In genomic region chr5:15263406-15263805, GRCh38 we compare ENCODE assay signal across 28 cellular contexts.
DNase-seq lines count a peak whose midpoint lies in the region; ATAC-seq, FAIRE-seq and TF ChIP-seq lines count a peak whose summit lies in the region.
"Had no signal": no experiment of that assay in that cellular context is flagged by ENCODE, and none has a peak within 500 bp of the region (broad histone marks: within the 10 kb centered on the region; RNA-seq: fewer than 3 reads in every experiment).

No MANE protein-coding gene starts in this region.

- H3K9me3 Mint-ChIP-seq in neural progenitor cell = no peaks in the 10 kb centered on the region

- DNase-seq in left ventricle myocardium inferior (no peak), left ventricle myocardium superior (no peak), HepG2 (ENCODE audit: low spot score) (no peak), right lobe of liver (no peak), IMR-90 (no peak), neural progenitor cell (ENCODE audit: low spot score) (no peak)
- DNase-seq in activated naive CD4-positive, alpha-beta T cell treated with anti-CD3 and anti-CD28 coated beads, Interleukin-2, amount 50 U/mL, for 16 hours = no peak
- DNase-seq: ACHN; BE2C; C1 segment of cervical spinal cord; CD4-positive, alpha-beta memory T cell; CD4-positive, CD25-positive, alpha-beta regulatory T cell; CD8-positive, alpha-beta memory T cell; COR-L47; DMS 273 treated with DMSO at 0.1 percent for 48 hours; DMS153; DMS53; DMS79; DND-41; EL; GDM1 had no signal

- POLR2A ChIA-PET in HepG2 (lab: Yijun Ruan, JAX) = no interaction called here
- POLR2A ChIA-PET in IMR-90 (lab: Charles Lee; ENCODE audit: unreplicated experiment) = no interaction called here

- TF ChIP-seq RAD21 in HepG2 (CRISPR knock-in tag; IDR thresholded peaks at IDR 0.05) (no peak), IMR-90 (IDR thresholded peaks at IDR 0.05; ENCODE audit: low read length) (no peak)

- no peak for TF ChIP-seq EP300 in HepG2 (IDR thresholded peaks at IDR 0.05; ENCODE audit: low read depth in 2 of 2, low read length in 2 of 2)
- no peak for TF ChIP-seq EP300 in HepG2 (CRISPR knock-in tag; IDR thresholded peaks at IDR 0.05; ENCODE audit: borderline replicate concordance)

- H3K9ac ChIP-seq in HepG2 (ENCODE audit: insufficient read depth, low read depth, low read length) = no peak overlapping the region
- H3K9ac ChIP-seq in IMR-90 (ENCODE audit: low read depth, low read length) = no peak overlapping the region
- H3K9ac ChIP-seq in neural progenitor cell = no peak overlapping the region
- H3K9ac ChIP-seq: BLaER1 had no signal

- intact Hi-C loops in left ventricle myocardium inferior (cut with micrococcal nuclease) (no loop called here), left ventricle myocardium superior (cut with micrococcal nuclease) (no loop called here), HepG2 (cut with micrococcal nuclease; ENCODE audit: unreplicated experiment) (no loop called here), right lobe of liver (cut with DNase I) (no loop called here), IMR-90 (cut with micrococcal nuclease) (no loop called here)

- no peak overlapping the region for H2BK120ac ChIP-seq in IMR-90 (ENCODE audit: low read depth, low read length)

- H3K27me3 Mint-ChIP-seq in neural progenitor cell (ENCODE audit: insufficient read depth, low read depth) = no peaks in the 10 kb centered on the region
- H3K27me3 Mint-ChIP-seq: CD4-positive, CD25-positive, alpha-beta regulatory T cell; CD8-positive, alpha-beta memory T cell had no signal

- H3K27ac Mint-ChIP-seq in neural progenitor cell = no peak overlapping the region
- H3K27ac Mint-ChIP-seq: CD14-positive monocyte; CD4-positive, alpha-beta memory T cell; CD4-positive, CD25-positive, alpha-beta regulatory T cell; CD8-positive, alpha-beta memory T cell had no signal

- H3K79me2 ChIP-seq in HepG2 (ENCODE audit: insufficient read depth, low read length) = no peaks in the 10 kb centered on the region
- no peaks in the 10 kb centered on the region for H3K79me2 ChIP-seq in neural progenitor cell (ENCODE audit: low read depth)

- 2% methylated on average over 2 of the region's 2 CpGs for WGBS in HepG2 (ENCODE audit: low lambda C conversion rate)
- WGBS in right lobe of liver (ENCODE audit: insufficient coverage, low coverage, low lambda C conversion rate, missing lambda C conversion rate) = 56% methylated on average over 2 of the region's 2 CpGs
- whole genome bisulfite sequencing in IMR-90 (ENCODE audit: extremely low coverage in 2 of 2, insufficient read length in 1 of 2), 2 experiments = no CpG with 5 or more reads among the region's 2 CpGs

- H3K27me3 ChIP-seq in left ventricle myocardium inferior (ENCODE audit: low read depth) (no peaks in the 10 kb centered on the region), HepG2 (ENCODE audit: control insufficient read depth in 1 of 2, insufficient read depth in 2 of 2, low read length in 2 of 2) (no peaks in the 10 kb centered on the region), right lobe of liver (no peaks in the 10 kb centered on the region), IMR-90 (ENCODE audit: control insufficient read depth, insufficient read depth, low read length) (no peaks in the 10 kb centered on the region), neural progenitor cell (no peaks in the 10 kb centered on the region)
- H3K27me3 ChIP-seq: BLaER1 had no signal

- H3K4me1 ChIP-seq in left ventricle myocardium inferior (peaks cover 40% of the 10 kb centered on the region), HepG2 (ENCODE audit: insufficient read depth, low read length) (no peaks in the 10 kb centered on the region), right lobe of liver (no peaks in the 10 kb centered on the region), IMR-90 (ENCODE audit: control insufficient read depth, insufficient read depth, low read length) (no peaks in the 10 kb centered on the region; the same call in 1 of the 2 replicates), neural progenitor cell (peaks cover 10% of the 10 kb centered on the region)
- H3K4me1 ChIP-seq: BE2C had no signal

- H3F3A ChIP-seq in neural progenitor cell (ENCODE audit: low read depth) = no peaks in the 10 kb centered on the region

- TF ChIP-seq POLR2A in HepG2 (IDR thresholded peaks at IDR 0.05; ENCODE audit: insufficient read depth in 1 of 2, low read depth in 2 of 2, low read length in 2 of 2) (no peak), right lobe of liver (IDR thresholded peaks at IDR 0.05) (no peak), IMR-90 (IDR thresholded peaks at IDR 0.05; ENCODE audit: low read depth, low read length) (no peak)

- H3K9me1 ChIP-seq in IMR-90 (ENCODE audit: insufficient read depth, low read length) = no peaks in the 10 kb centered on the region

- ATAC-seq in left ventricle myocardium superior (no peak), HepG2 (no peak), right lobe of liver (no peak), IMR-90 (ENCODE audit: low read depth) (no peak), HG02981 (IDR thresholded peaks at IDR 0.05; ENCODE audit: unreplicated experiment) (no peak)
- ATAC-seq: GM12878 had no signal

- FAIRE-seq in HepG2 (lab: Jason Lieb, UNC) = no peak
- FAIRE-seq: GM12878, GM12892, GM19239 had no signal

- H3K79me1 ChIP-seq in IMR-90 (ENCODE audit: low read depth in 1 of 2, low read length in 2 of 2) = no peaks in the 10 kb centered on the region

- H4K8ac ChIP-seq in IMR-90 (ENCODE audit: low read depth in 2 of 2, low read length in 2 of 2) = no peak overlapping the region

- H3K56ac ChIP-seq in IMR-90 (ENCODE audit: extremely low read depth, insufficient read depth, low read length) = no peak overlapping the region

- H3K36me3 ChIP-seq in left ventricle myocardium inferior (no peaks in the 10 kb centered on the region), HepG2 (replicated peaks in 1 of 2; ENCODE audit: control insufficient read depth in 1 of 2, insufficient read depth in 2 of 2, low read length in 2 of 2) (no peaks in the 10 kb centered on the region), right lobe of liver (no peaks in the 10 kb centered on the region), IMR-90 (ENCODE audit: control insufficient read depth, insufficient read depth, low read length) (no peaks in the 10 kb centered on the region), neural progenitor cell (no peaks in the 10 kb centered on the region)
- H3K36me3 ChIP-seq: BE2C, BLaER1 had no signal

- TF ChIP-seq CTCF in left ventricle myocardium inferior (IDR thresholded peaks at IDR 0.05; ENCODE audit: borderline replicate concordance) (no peak), HepG2 (CRISPR knock-in tag; IDR thresholded peaks at IDR 0.05) (no peak), right lobe of liver (IDR thresholded peaks at IDR 0.05) (no peak), IMR-90 (conservative IDR thresholded peaks at IDR 0.05; ENCODE audit: low read depth, low read length) (no peak), neural progenitor cell (IDR thresholded peaks at IDR 0.05) (no peak)

- peaks cover 12% of the 10 kb centered on the region for H3K4me1 Mint-ChIP-seq in neural progenitor cell
- H3K4me1 Mint-ChIP-seq: CD14-positive monocyte; CD4-positive, alpha-beta memory T cell; CD4-positive, CD25-positive, alpha-beta regulatory T cell; CD8-positive, alpha-beta memory T cell had no signal

- no peak overlapping the region for H2AK5ac ChIP-seq in IMR-90 (ENCODE audit: low read depth, low read length)

- no peak overlapping the region for H2BK15ac ChIP-seq in IMR-90 (ENCODE audit: low read depth, low read length)

- no peak overlapping the region for H2BK5ac ChIP-seq in IMR-90 (ENCODE audit: low read depth, low read length, poor library complexity, severe bottlenecking)

- CTCF ChIA-PET in HepG2 (lab: Yijun Ruan, JAX; ENCODE audit: low intra/inter-chr PET ratio, low total read pairs) (no interaction called here), IMR-90 (lab: Yijun Ruan, JAX) (no interaction called here)

- no TSS peak for BruUV-seq in HepG2 (replicated peaks; lab: Mats Ljungman, UMichigan)
- no TSS peak for BruUV-seq in IMR-90 (replicated peaks; lab: Mats Ljungman, UMichigan)

- H4K91ac ChIP-seq in IMR-90 (ENCODE audit: insufficient read depth, low read depth, low read length) = no peak overlapping the region

- no peak overlapping the region for H3K4me3 ChIP-seq in left ventricle myocardium inferior
- H3K4me3 ChIP-seq in HepG2 (replicated peaks in 1 of 3; ENCODE audit: insufficient read depth in 1 of 3, low read depth in 2 of 3, low read length in 3 of 3) = no peak overlapping the region
- no peak overlapping the region for H3K4me3 ChIP-seq in right lobe of liver
- H3K4me3 ChIP-seq in IMR-90 (ENCODE audit: insufficient read depth, low read depth, low read length) = no peak overlapping the region
- H3K4me3 ChIP-seq in neural progenitor cell = no peak overlapping the region
- H3K4me3 ChIP-seq: BLaER1, GM12878 had no signal

- H3K18ac ChIP-seq in IMR-90 (ENCODE audit: low read depth, low read length) = no peak overlapping the region

- no peak overlapping the region for H3K14ac ChIP-seq in IMR-90 (replicated peaks; ENCODE audit: low read depth, low read length)

- H2AK9ac ChIP-seq in IMR-90 (replicated peaks; ENCODE audit: low read depth, low read length, poor library complexity) = no peak overlapping the region

- H3K9me3 ChIP-seq in left ventricle myocardium inferior (replicated peaks) = peaks cover 7% of the 10 kb centered on the region
- no peaks in the 10 kb centered on the region for H3K9me3 ChIP-seq in HepG2 (ENCODE audit: low read length)
- H3K9me3 ChIP-seq in right lobe of liver = no peaks in the 10 kb centered on the region
- H3K9me3 ChIP-seq in IMR-90 (ENCODE audit: control insufficient read depth, insufficient read depth, low read length) = no peaks in the 10 kb centered on the region
- H3K9me3 ChIP-seq in neural progenitor cell (ENCODE audit: low read depth) = no peaks in the 10 kb centered on the region
- H3K9me3 ChIP-seq: BE2C, BLaER1 had no signal

- H3K27ac ChIP-seq in left ventricle myocardium inferior (replicated peaks) (peak overlapping the region; percentile 87), HepG2 (ENCODE audit: extremely low read length, insufficient read depth, low read length) (no peak overlapping the region), right lobe of liver (no peak overlapping the region), IMR-90 (ENCODE audit: insufficient read depth, low read length) (no peak overlapping the region), neural progenitor cell (no peak overlapping the region)
- H3K27ac ChIP-seq: 22Rv1, BLaER1 had no signal

- in situ Hi-C loops in HepG2 (cut with HindIII; ENCODE audit: extremely low pct_ligation_motif_present, low pct_unique_long_range_greater_than_20kb) = no loop called here
- in situ Hi-C loops in IMR-90 (cut with MboI; ENCODE audit: low sequenced_read_pairs) = no loop called here

- H2AFZ ChIP-seq in HepG2 (ENCODE audit: low read length) (no peak overlapping the region), IMR-90 (replicated peaks; ENCODE audit: low read length, poor library complexity) (no peak overlapping the region), neural progenitor cell (replicated peaks) (peak overlapping the region; percentile 77)

- dilution Hi-C loops in IMR-90 (cut with HindIII; ENCODE audit: low sequenced_read_pairs, unreplicated experiment) = no loop called here

- H4K5ac ChIP-seq in IMR-90 (ENCODE audit: low read depth, low read length) = no peak overlapping the region

- H3K36me3 Mint-ChIP-seq in neural progenitor cell = no peaks in the 10 kb centered on the region
- H3K36me3 Mint-ChIP-seq: CD14-positive monocyte; CD4-positive, alpha-beta memory T cell; CD4-positive, CD25-positive, alpha-beta regulatory T cell had no signal

- H3K4ac ChIP-seq in IMR-90 (ENCODE audit: low read depth, low read length) = no peak overlapping the region

- no peak overlapping the region for H2BK20ac ChIP-seq in IMR-90 (ENCODE audit: low read depth, low read length)

- no peak overlapping the region for H3K4me2 ChIP-seq in HepG2 (ENCODE audit: low read depth, low read length)
- no peak overlapping the region for H3K4me2 ChIP-seq in IMR-90 (ENCODE audit: low read depth, low read length)
- H3K4me2 ChIP-seq in neural progenitor cell = no peak overlapping the region
- H3K4me2 ChIP-seq: BLaER1 had no signal

- H3K23ac ChIP-seq in IMR-90 (ENCODE audit: low read depth, low read length) = no peak overlapping the region

- no peaks in the 10 kb centered on the region for H4K20me1 ChIP-seq in HepG2 (ENCODE audit: insufficient read depth, low read length)
- H4K20me1 ChIP-seq in IMR-90 (ENCODE audit: insufficient read depth, low read length) = no peaks in the 10 kb centered on the region
- no peaks in the 10 kb centered on the region for H4K20me1 ChIP-seq in neural progenitor cell (ENCODE audit: low read depth)
- H4K20me1 ChIP-seq: BLaER1 had no signal

- no peak overlapping the region for H3K4me3 Mint-ChIP-seq in neural progenitor cell
- H3K4me3 Mint-ChIP-seq: CD14-positive monocyte; CD4-positive, alpha-beta memory T cell; CD4-positive, CD25-positive, alpha-beta regulatory T cell; CD8-positive, alpha-beta memory T cell had no signal
